ENCODE assay signal across 23 cellular contexts in genomic region chr1:147388969-147389368, GRCh38.
"Had no signal": no experiment of that assay in that cellular context is flagged by ENCODE, and none has a peak within 500 bp of the region (broad histone marks: within the 10 kb centered on the region; RNA-seq: fewer than 3 reads in every experiment).

No MANE protein-coding gene starts in this region.

- H3K36me3 Mint-ChIP-seq: activated CD8-positive, alpha-beta memory T cell treated with anti-CD3 and anti-CD28 coated beads, Interleukin-2, amount 10 ng/mL, durations not matched to agents 7 days and 5 days; activated naive CD8-positive, alpha-beta T cell; memory B cell had no signal

- H3K4me1 ChIP-seq: body of pancreas, heart left ventricle, left ventricle myocardium inferior, pancreas, stomach, upper lobe of right lung had no signal

- H3K4me1 Mint-ChIP-seq: activated B cell treated with CpG ODN at 0.5 μM for 24 hours; activated CD8-positive, alpha-beta memory T cell treated with anti-CD3 and anti-CD28 coated beads, Interleukin-2, amount 10 ng/mL, durations not matched to agents 7 days and 5 days; endodermal cell had no signal

- H3K27me3 ChIP-seq: body of pancreas, dorsolateral prefrontal cortex, pancreas, upper lobe of right lung had no signal

- H3K27ac Mint-ChIP-seq: activated B cell treated with CpG ODN at 0.5 μM for 24 hours; activated CD4-positive, alpha-beta memory T cell treated with anti-CD3 and anti-CD28 coated beads, Interleukin-2, amount 10 ng/mL, durations not matched to agents 7 days and 5 days; activated CD8-positive, alpha-beta memory T cell treated with anti-CD3 and anti-CD28 coated beads, Interleukin-2, amount 10 ng/mL, durations not matched to agents 7 days and 5 days; activated naive CD8-positive, alpha-beta T cell; endodermal cell; memory B cell; naive thymus-derived CD4-positive, alpha-beta T cell had no signal

- DNase-seq: activated B cell treated with CpG ODN at 0.5 μM for 24 hours; activated CD4-positive, alpha-beta memory T cell treated with anti-CD3 and anti-CD28 coated beads, Interleukin-2, amount 10 ng/mL, durations not matched to agents 7 days and 5 days; activated CD4-positive, alpha-beta T cell treated with anti-CD3 and anti-CD28 coated beads for 48 hours; activated CD8-positive, alpha-beta memory T cell treated with anti-CD3 and anti-CD28 coated beads, Interleukin-2, amount 10 ng/mL, durations not matched to agents 7 days and 5 days; amygdala; body of pancreas; dorsolateral prefrontal cortex; foreskin melanocyte; heart left ventricle; left ventricle myocardium inferior; stimulated activated CD4-positive, alpha-beta T cell treated with anti-CD3 and anti-CD28 coated beads, Interleukin-15, amount 100 ng/mL, for 24 hours; stimulated activated CD4-positive, alpha-beta T cell treated with anti-CD3 and anti-CD28 coated beads, Interleukin-2, amount 100 ng/mL, for 48 hours; stomach; upper lobe of right lung had no signal

- H3K4me3 Mint-ChIP-seq: activated B cell treated with CpG ODN at 0.5 μM for 24 hours; activated CD4-positive, alpha-beta memory T cell treated with anti-CD3 and anti-CD28 coated beads, Interleukin-2, amount 10 ng/mL, durations not matched to agents 7 days and 5 days; activated CD8-positive, alpha-beta memory T cell treated with anti-CD3 and anti-CD28 coated beads, Interleukin-2, amount 10 ng/mL, durations not matched to agents 7 days and 5 days; activated naive CD8-positive, alpha-beta T cell; endodermal cell; memory B cell; naive thymus-derived CD4-positive, alpha-beta T cell had no signal

- ATAC-seq: body of pancreas; naive thymus-derived CD4-positive, alpha-beta T cell had no signal

- FAIRE-seq: colon had no signal

- H3K27ac ChIP-seq: body of pancreas, dorsolateral prefrontal cortex, epithelial cell of prostate, heart left ventricle, left ventricle myocardium inferior, pancreas, skin epidermis, stomach, upper lobe of right lung had no signal

- H3K9me3 Mint-ChIP-seq: activated CD4-positive, alpha-beta memory T cell treated with anti-CD3 and anti-CD28 coated beads, Interleukin-2, amount 10 ng/mL, durations not matched to agents 7 days and 5 days had no signal

- H3K4me3 ChIP-seq: body of pancreas, dorsolateral prefrontal cortex, heart left ventricle, left ventricle myocardium inferior, mucosa of descending colon, pancreas, skin epidermis, stomach, upper lobe of right lung had no signal

- H3K36me3 ChIP-seq: heart left ventricle, left ventricle myocardium inferior, pancreas, stomach, upper lobe of right lung had no signal

- H3K9me3 ChIP-seq: pancreas, upper lobe of right lung had no signal
